Comparison of ENCODE assay signal across 22 cellular contexts in the genomic region with DNA sequence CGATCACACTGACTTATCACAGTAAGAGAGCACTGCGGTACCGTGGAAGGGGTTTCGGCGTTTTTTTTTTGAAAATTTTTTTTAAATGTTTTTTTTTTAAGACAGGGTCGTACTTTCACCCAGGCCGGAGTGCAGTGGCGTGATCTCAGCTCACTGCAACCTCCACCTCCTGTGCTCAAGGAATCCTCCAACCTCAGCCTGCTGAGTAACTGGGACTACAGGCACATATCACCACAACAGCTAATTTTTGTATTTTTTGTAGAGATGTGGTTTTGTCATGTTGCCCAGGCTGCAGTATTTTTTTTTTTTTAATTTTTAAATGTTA. TPM values are rescaled to one million over a fixed set of nuclear protein-coding genes. Genes with fewer than 3 reads are reported as not detected.
DNase-seq lines count a peak whose midpoint lies in the region; ATAC-seq, FAIRE-seq and TF ChIP-seq lines count a peak whose summit lies in the region.
"Had no signal": no experiment of that assay in that cellular context is flagged by ENCODE, and none has a peak within 500 bp of the region (broad histone marks: within the 10 kb centered on the region; RNA-seq: fewer than 3 reads in every experiment).

No MANE protein-coding gene starts in this region.

- H3K36me3 Mint-ChIP-seq in activated CD8-positive, alpha-beta T cell treated with anti-CD3 and anti-CD28 coated beads for 36 hours (ENCODE audit: low read depth) = peaks cover 43% of the 10 kb centered on the region
- peaks cover 15% of the 10 kb centered on the region for H3K36me3 Mint-ChIP-seq in activated CD8-positive, alpha-beta T cell treated with anti-CD3 and anti-CD28 coated beads, Interleukin-2, amount 10 ng/mL, durations not matched to agents 7 days and 5 days (ENCODE audit: low read depth)
- H3K36me3 Mint-ChIP-seq in astrocyte (ENCODE audit: low read depth, unreplicated experiment) = peaks cover 16% of the 10 kb centered on the region

- FAIRE-seq in astrocyte (lab: Jason Lieb, UNC) = no peak
- FAIRE-seq: GM19239 had no signal

- H3K9me3 ChIP-seq in right cardiac atrium (ENCODE audit: control insufficient read depth, low read length) (no peaks in the 10 kb centered on the region), astrocyte (ENCODE audit: insufficient read depth, low read depth, low read length) (no peaks in the 10 kb centered on the region)
- H3K9me3 ChIP-seq: A549, Caco-2, HAP-1 had no signal

- no peaks in the 10 kb centered on the region for H3K27me3 ChIP-seq in right cardiac atrium (ENCODE audit: control insufficient read depth, insufficient read depth)
- no peaks in the 10 kb centered on the region for H3K27me3 ChIP-seq in astrocyte (ENCODE audit: insufficient read depth, low read length)
- H3K27me3 ChIP-seq in H7 (ENCODE audit: control insufficient read depth, insufficient read depth, low read length) = no peaks in the 10 kb centered on the region

- no peaks in the 10 kb centered on the region for H4K20me1 ChIP-seq in astrocyte (ENCODE audit: insufficient read depth, low read length)

- H3K79me2 ChIP-seq in astrocyte (ENCODE audit: insufficient read depth, low read length) = peaks cover 3% of the 10 kb centered on the region

- peak overlapping the region; percentile 59 for H3K27ac ChIP-seq in right cardiac atrium (ENCODE audit: low read length)
- peak overlapping the region; percentile 34 for H3K27ac ChIP-seq in astrocyte (ENCODE audit: low read depth, low read length)
- H3K27ac ChIP-seq: A549 had no signal

- no peak for ATAC-seq in activated CD8-positive, alpha-beta T cell treated with anti-CD3 and anti-CD28 coated beads for 36 hours
- ATAC-seq in activated CD8-positive, alpha-beta T cell treated with anti-CD3 and anti-CD28 coated beads, Interleukin-2, amount 10 ng/mL, durations not matched to agents 7 days and 5 days = no peak
- no peak for ATAC-seq in right cardiac atrium
- no peak for ATAC-seq in Right ventricle myocardium superior (ENCODE audit: poor library complexity)
- no peak for ATAC-seq in HG02678 (IDR thresholded peaks at IDR 0.05; ENCODE audit: unreplicated experiment)

- H2AFZ ChIP-seq in astrocyte (ENCODE audit: low read depth, low read length) = no peak overlapping the region

- peaks cover 21% of the 10 kb centered on the region for H3K36me3 ChIP-seq in astrocyte (ENCODE audit: insufficient read depth, low read length)
- peaks cover 20% of the 10 kb centered on the region for H3K36me3 ChIP-seq in H7 (replicated peaks; ENCODE audit: control insufficient read depth, insufficient read depth, low read length)

- H3K4me2 ChIP-seq in astrocyte (ENCODE audit: low read length) = no peak overlapping the region
- H3K4me2 ChIP-seq: A549 had no signal

- no peak for TF ChIP-seq CTCF in activated CD8-positive, alpha-beta T cell treated with anti-CD3 and anti-CD28 coated beads for 36 hours (IDR thresholded peaks at IDR 0.05)
- no peak for TF ChIP-seq CTCF in astrocyte (IDR thresholded peaks at IDR 0.05; ENCODE audit: insufficient read depth, low read depth, low read length)

- 76% methylated on average over 8 of the region's 8 CpGs for WGBS in right cardiac atrium

- peak overlapping the region; percentile 71 for H3K27ac Mint-ChIP-seq in activated CD8-positive, alpha-beta T cell treated with anti-CD3 and anti-CD28 coated beads for 36 hours
- H3K27ac Mint-ChIP-seq in activated CD8-positive, alpha-beta T cell treated with anti-CD3 and anti-CD28 coated beads, Interleukin-2, amount 10 ng/mL, durations not matched to agents 7 days and 5 days = no peak overlapping the region
- H3K27ac Mint-ChIP-seq in astrocyte (ENCODE audit: unreplicated experiment) = no peak overlapping the region
- H3K27ac Mint-ChIP-seq: CD4-positive, alpha-beta T cell; IgD-negative memory B cell had no signal

- no peak for DNase-seq in activated CD8-positive, alpha-beta T cell treated with anti-CD3 and anti-CD28 coated beads for 36 hours
- no peak for DNase-seq in activated CD8-positive, alpha-beta T cell treated with anti-CD3 and anti-CD28 coated beads, Interleukin-2, amount 10 ng/mL, durations not matched to agents 7 days and 5 days
- no peak for DNase-seq in right cardiac atrium
- DNase-seq in Right ventricle myocardium superior = no peak
- peak; percentile 43 for DNase-seq in astrocyte (ENCODE audit: low read depth)
- DNase-seq in H7 = no peak
- DNase-seq: Caco-2; CD4-positive, alpha-beta T cell; DMS153; GDM1; Karpas-422; NCI-H1417 treated with DMSO at 0.1 percent for 48 hours; NCI-H187 treated with DMSO at 0.1 percent for 48 hours; NCI-H2227 treated with DMSO at 0.1 percent for 48 hours; NCI-H510A treated with DMSO at 0.1 percent for 48 hours; NCI-H774; OCI-M1 had no signal

- POLR2A ChIA-PET in activated CD8-positive, alpha-beta T cell treated with anti-CD3 and anti-CD28 coated beads for 36 hours (lab: Charles Lee) = interaction anchor here (0.7 to 1.1 kb wide), 2 partner anchors 11 to 34 kb away, joined by 3 read pairs; no protein-coding TSS in a partner anchor
- POLR2A ChIA-PET in activated CD8-positive, alpha-beta T cell treated with anti-CD3 and anti-CD28 coated beads, Interleukin-2, amount 10 ng/mL, durations not matched to agents 7 days and 5 days (lab: Charles Lee) = no interaction called here

- intact Hi-C loops in activated CD8-positive, alpha-beta T cell treated with anti-CD3 and anti-CD28 coated beads for 36 hours (cut with micrococcal nuclease) = no loop called here
- intact Hi-C loops in right cardiac atrium (cut with DNase I) = no loop called here
- intact Hi-C loops in Right ventricle myocardium superior (cut with DNase I) = no loop called here

- H3K4me3 Mint-ChIP-seq in activated CD8-positive, alpha-beta T cell treated with anti-CD3 and anti-CD28 coated beads for 36 hours = no peak overlapping the region
- H3K4me3 Mint-ChIP-seq in activated CD8-positive, alpha-beta T cell treated with anti-CD3 and anti-CD28 coated beads, Interleukin-2, amount 10 ng/mL, durations not matched to agents 7 days and 5 days = no peak overlapping the region
- H3K4me3 Mint-ChIP-seq in astrocyte (ENCODE audit: unreplicated experiment) = no peak overlapping the region
- H3K4me3 Mint-ChIP-seq: CD4-positive, alpha-beta T cell had no signal

- CTCF ChIA-PET in activated CD8-positive, alpha-beta T cell treated with anti-CD3 and anti-CD28 coated beads for 36 hours (lab: Charles Lee) = interaction anchor here (11.3 kb wide), 1 partner anchor 14 kb away, joined by 126 read pairs; no protein-coding TSS in a partner anchor
- CTCF ChIA-PET in activated CD8-positive, alpha-beta T cell treated with anti-CD3 and anti-CD28 coated beads, Interleukin-2, amount 10 ng/mL, durations not matched to agents 7 days and 5 days (lab: Charles Lee) = interaction anchor here (1.9 to 4.8 kb wide), 2 partner anchors 14 to 16 kb away, joined by 5 to 60 read pairs; no protein-coding TSS in a partner anchor

- H3K27me3 Mint-ChIP-seq in activated CD8-positive, alpha-beta T cell treated with anti-CD3 and anti-CD28 coated beads for 36 hours = no peaks in the 10 kb centered on the region
- H3K27me3 Mint-ChIP-seq in activated CD8-positive, alpha-beta T cell treated with anti-CD3 and anti-CD28 coated beads, Interleukin-2, amount 10 ng/mL, durations not matched to agents 7 days and 5 days (ENCODE audit: low read depth) = no peaks in the 10 kb centered on the region
- H3K27me3 Mint-ChIP-seq in astrocyte (ENCODE audit: low read depth, unreplicated experiment) = no peaks in the 10 kb centered on the region
- H3K27me3 Mint-ChIP-seq: CD4-positive, alpha-beta T cell; IgD-negative memory B cell had no signal

- H3K4me3 ChIP-seq in right cardiac atrium (ENCODE audit: low read length) (no peak overlapping the region), astrocyte (ENCODE audit: insufficient read depth, low read depth, low read length) (no peak overlapping the region), H7 (ENCODE audit: insufficient read depth, low read depth, low read length) (no peak overlapping the region)
- H3K4me3 ChIP-seq: A549, HAP-1 had no signal

- no peak overlapping the region for H3K9ac ChIP-seq in astrocyte (ENCODE audit: low read length)

- no peaks in the 10 kb centered on the region for H3K4me1 ChIP-seq in right cardiac atrium (ENCODE audit: control insufficient read depth, insufficient read depth, low read length)
- H3K4me1 ChIP-seq in astrocyte (ENCODE audit: insufficient read depth, low read length) = peaks cover 23% of the 10 kb centered on the region

- H3K4me1 Mint-ChIP-seq in activated CD8-positive, alpha-beta T cell treated with anti-CD3 and anti-CD28 coated beads for 36 hours (ENCODE audit: low read depth) = peaks cover 20% of the 10 kb centered on the region
- H3K4me1 Mint-ChIP-seq in activated CD8-positive, alpha-beta T cell treated with anti-CD3 and anti-CD28 coated beads, Interleukin-2, amount 10 ng/mL, durations not matched to agents 7 days and 5 days (ENCODE audit: low read depth) = peaks cover 9% of the 10 kb centered on the region
- H3K4me1 Mint-ChIP-seq in astrocyte (ENCODE audit: low read depth, unreplicated experiment) = peaks cover 6% of the 10 kb centered on the region

- no peaks in the 10 kb centered on the region for H3K9me3 Mint-ChIP-seq in activated CD8-positive, alpha-beta T cell treated with anti-CD3 and anti-CD28 coated beads for 36 hours
- no peaks in the 10 kb centered on the region for H3K9me3 Mint-ChIP-seq in activated CD8-positive, alpha-beta T cell treated with anti-CD3 and anti-CD28 coated beads, Interleukin-2, amount 10 ng/mL, durations not matched to agents 7 days and 5 days (ENCODE audit: insufficient read depth)
- no peaks in the 10 kb centered on the region for H3K9me3 Mint-ChIP-seq in astrocyte (ENCODE audit: unreplicated experiment)
- H3K9me3 Mint-ChIP-seq: CD4-positive, alpha-beta T cell; IgD-negative memory B cell had no signal

RNA-seq across cellular contexts. Expression of a gene that starts 19.0 kb away (rescaled TPM):
- total RNA-seq in activated CD8-positive, alpha-beta T cell treated with anti-CD3 and anti-CD28 coated beads for 36 hours = 100 to 1,000 TPM; 117 to 121 TPM
- total RNA-seq in activated CD8-positive, alpha-beta T cell treated with anti-CD3 and anti-CD28 coated beads, Interleukin-2, amount 10 ng/mL, durations not matched to agents 7 days and 5 days = 10 to 100 TPM; 54.3 to 54.7 TPM
- total RNA-seq in right cardiac atrium (100 to 1,000 TPM; 307 to 473 (median 324) TPM), Right ventricle myocardium superior (296 TPM), astrocyte (46.9 and 63.5 TPM in 2 replicates)
- 216 TPM for polyA plus RNA-seq in right cardiac atrium
- 54.6 and 83.1 TPM in 2 replicates for total RNA-seq in H7 (2014; rRNA removed; shearing (Covaris generic))

RNA-seq across cellular contexts. Expression of a gene that starts 43.5 kb away (rescaled TPM):
- 10 to 100 TPM; 82.8 to 89.3 TPM for total RNA-seq in activated CD8-positive, alpha-beta T cell treated with anti-CD3 and anti-CD28 coated beads for 36 hours
- 100 to 1,000 TPM; 116 to 124 TPM for total RNA-seq in activated CD8-positive, alpha-beta T cell treated with anti-CD3 and anti-CD28 coated beads, Interleukin-2, amount 10 ng/mL, durations not matched to agents 7 days and 5 days
- total RNA-seq in right cardiac atrium = 10 to 100 TPM; 19.7 to 23.0 (median 20.4) TPM
- 22.8 TPM for polyA plus RNA-seq in right cardiac atrium
- total RNA-seq in Right ventricle myocardium superior = 15.7 TPM
- 56.3 and 60.4 TPM in 2 replicates for total RNA-seq in astrocyte
- 52.3 and 58.2 TPM in 2 replicates for total RNA-seq in H7 (2014; rRNA removed; shearing (Covaris generic))
